ENCODE assay signal across 8 cellular contexts in genomic region chr17:58532555-58532951, GRCh38. TPM values are rescaled to one million over a fixed set of nuclear protein-coding genes. Genes with fewer than 3 reads are reported as not detected.
DNase-seq lines count a peak whose midpoint lies in the region; ATAC-seq and TF ChIP-seq lines count a peak whose summit lies in the region.
"Had no signal": no experiment of that assay in that cellular context is flagged by ENCODE, and none has a peak within 500 bp of the region (broad histone marks: within the 10 kb centered on the region; RNA-seq: fewer than 3 reads in every experiment).

No MANE protein-coding gene starts in this region.

- H3K36me3 Mint-ChIP-seq in activated B cell treated with CpG ODN at 0.5 μM for 24 hours (ENCODE audit: low read depth) = no peaks in the 10 kb centered on the region
- no peaks in the 10 kb centered on the region for H3K36me3 Mint-ChIP-seq in immature natural killer cell
- no peaks in the 10 kb centered on the region for H3K36me3 Mint-ChIP-seq in stimulated activated effector memory CD8-positive, alpha-beta T cell treated with anti-CD3 and anti-CD28 coated beads, Interleukin-12 subunit alpha, Interleukin-12 subunit beta, amount 100 ng/mL, for 72 hours

- CTCF ChIA-PET in activated B cell treated with CpG ODN at 0.5 μM for 24 hours (lab: Charles Lee) = interaction anchor here (2.3 kb wide), 1 partner anchor 14 kb away, joined by 5 read pairs; no protein-coding TSS in a partner anchor

- H3K9me3 ChIP-seq in HUES48 (ENCODE audit: control insufficient read depth, insufficient read depth, low read length) = no peaks in the 10 kb centered on the region
- H3K9me3 ChIP-seq: testis had no signal

- peak overlapping the region; percentile 75 for H3K4me3 ChIP-seq in HUES48 (ENCODE audit: low read depth, low read length)

- peaks cover 30% of the 10 kb centered on the region for H3K27me3 Mint-ChIP-seq in activated B cell treated with CpG ODN at 0.5 μM for 24 hours
- H3K27me3 Mint-ChIP-seq in immature natural killer cell (ENCODE audit: low read depth in 3 of 3) = peaks cover 2 to 6% (median 6%) of the 10 kb centered on the region in 3 donors

- TF ChIP-seq CTCF in activated B cell treated with CpG ODN at 0.5 μM for 24 hours (IDR thresholded peaks at IDR 0.05) = no peak

- no peak for ATAC-seq in activated B cell treated with CpG ODN at 0.5 μM for 24 hours (ENCODE audit: low read depth)
- no peak for ATAC-seq in stimulated activated effector memory CD8-positive, alpha-beta T cell treated with anti-CD3 and anti-CD28 coated beads, Interleukin-12 subunit alpha, Interleukin-12 subunit beta, amount 100 ng/mL, for 72 hours

- H3K27ac Mint-ChIP-seq in activated B cell treated with CpG ODN at 0.5 μM for 24 hours (no peak overlapping the region), immature natural killer cell (no peak overlapping the region)
- H3K27ac Mint-ChIP-seq in stimulated activated effector memory CD8-positive, alpha-beta T cell treated with anti-CD3 and anti-CD28 coated beads, Interleukin-12 subunit alpha, Interleukin-12 subunit beta, amount 100 ng/mL, for 72 hours = no peak overlapping the region

- POLR2A ChIA-PET in activated B cell treated with CpG ODN at 0.5 μM for 24 hours (lab: Charles Lee) = interaction anchor here (2.2 kb wide), 1 partner anchor 99 kb away, joined by 13 read pairs; no protein-coding TSS in a partner anchor

- intact Hi-C loops in activated B cell treated with CpG ODN at 0.5 μM for 24 hours (cut with micrococcal nuclease) = loop anchor here (5.0 kb wide), 1 partner anchor 470 kb away; no protein-coding TSS in a partner anchor

- no peaks in the 10 kb centered on the region; the same call in 1 of the 2 replicates for H3K4me1 ChIP-seq in HUES48 (ENCODE audit: control insufficient read depth, insufficient read depth, low read length)
- H3K4me1 ChIP-seq: testis had no signal

- H3K27me3 ChIP-seq in HUES48 (ENCODE audit: control insufficient read depth, insufficient read depth, low read length) = peaks cover 10% of the 10 kb centered on the region; the same call in 1 of the 2 replicates
- H3K27me3 ChIP-seq: testis had no signal

- no peak overlapping the region for H3K9ac ChIP-seq in HUES48 (ENCODE audit: low read depth, low read length)

- no peak overlapping the region for H3K27ac ChIP-seq in HUES48 (ENCODE audit: low read depth, low read length)
- H3K27ac ChIP-seq: testis had no signal

- H3K9me3 Mint-ChIP-seq in activated B cell treated with CpG ODN at 0.5 μM for 24 hours = no peaks in the 10 kb centered on the region
- H3K9me3 Mint-ChIP-seq in immature natural killer cell = no peaks in the 10 kb centered on the region
- H3K9me3 Mint-ChIP-seq in stimulated activated effector memory CD8-positive, alpha-beta T cell treated with anti-CD3 and anti-CD28 coated beads, Interleukin-12 subunit alpha, Interleukin-12 subunit beta, amount 100 ng/mL, for 72 hours = no peaks in the 10 kb centered on the region

- peaks cover 6% of the 10 kb centered on the region for H3K4me1 Mint-ChIP-seq in activated B cell treated with CpG ODN at 0.5 μM for 24 hours
- peaks cover 0 to 6% of the 10 kb centered on the region in 2 donors for H3K4me1 Mint-ChIP-seq in immature natural killer cell
- peaks cover 12% of the 10 kb centered on the region for H3K4me1 Mint-ChIP-seq in stimulated activated effector memory CD8-positive, alpha-beta T cell treated with anti-CD3 and anti-CD28 coated beads, Interleukin-12 subunit alpha, Interleukin-12 subunit beta, amount 100 ng/mL, for 72 hours

- H3K4me3 Mint-ChIP-seq in activated B cell treated with CpG ODN at 0.5 μM for 24 hours (peak overlapping the region; percentile 63), immature natural killer cell (peak overlapping the region in 3 of 5 donors; percentile 56 to 69 (median 60))
- peak overlapping the region; percentile 47 for H3K4me3 Mint-ChIP-seq in stimulated activated effector memory CD8-positive, alpha-beta T cell treated with anti-CD3 and anti-CD28 coated beads, Interleukin-12 subunit alpha, Interleukin-12 subunit beta, amount 100 ng/mL, for 72 hours

- DNase-seq in activated B cell treated with CpG ODN at 0.5 μM for 24 hours (no peak), immature natural killer cell (no peak), NCI-H446 treated with DMSO at 0.1 percent for 48 hours (lab: John Stamatoyannopoulos, UW) (no peak), SHP77 treated with DMSO at 0.1 percent for 48 hours (lab: John Stamatoyannopoulos, UW) (no peak), cerebellum (ENCODE audit: low spot score) (no peak)
- no peak for DNase-seq in stimulated activated effector memory CD8-positive, alpha-beta T cell treated with anti-CD3 and anti-CD28 coated beads, Interleukin-12 subunit alpha, Interleukin-12 subunit beta, amount 100 ng/mL, for 72 hours (ENCODE audit: low spot score in 2 of 2)

- no peaks in the 10 kb centered on the region for H3K36me3 ChIP-seq in HUES48 (ENCODE audit: control insufficient read depth, insufficient read depth, low read length)

RNA-seq across cellular contexts. Expression of gene MTMR4, which starts 18.1 kb away (rescaled TPM):
- total RNA-seq in activated B cell treated with CpG ODN at 0.5 μM for 24 hours = 109 and 112 TPM in 2 replicates
- polyA plus RNA-seq in immature natural killer cell = 10 to 100 TPM in 2 of 3 donors, 1 to 10 TPM in 1; 9.3 to 24.2 (median 20.5) TPM
- total RNA-seq in cerebellum = 119 TPM

RNA-seq across cellular contexts. Expression of gene HSF5, which starts 44.3 kb away (rescaled TPM):
- total RNA-seq in activated B cell treated with CpG ODN at 0.5 μM for 24 hours (4.5 and 5.5 TPM in 2 replicates), cerebellum (0.54 TPM)
- under 1 TPM in 1 of 3 donors, not detected in 2; 0.16 TPM for polyA plus RNA-seq in immature natural killer cell
